ENCODE assay signal across 27 cellular contexts in genomic region chr1:165324050-165324449, GRCh38. TPM values are rescaled to one million over a fixed set of nuclear protein-coding genes. Genes with fewer than 3 reads are reported as not detected.
DNase-seq lines count a peak whose midpoint lies in the region; ATAC-seq, FAIRE-seq and TF ChIP-seq lines count a peak whose summit lies in the region.
"Had no signal": no experiment of that assay in that cellular context is flagged by ENCODE, and none has a peak within 500 bp of the region (broad histone marks: within the 10 kb centered on the region; RNA-seq: fewer than 3 reads in every experiment).

No MANE protein-coding gene starts in this region.

- CTCF ChIA-PET in HepG2 (lab: Yijun Ruan, JAX; ENCODE audit: low intra/inter-chr PET ratio, low total read pairs): no interaction called here

- no peak overlapping the region for H3K4me3 Mint-ChIP-seq in osteocyte (ENCODE audit: unreplicated experiment)
- H3K4me3 Mint-ChIP-seq in neural progenitor cell: no peak overlapping the region
- H3K4me3 Mint-ChIP-seq: CD14-positive monocyte; CD4-positive, alpha-beta memory T cell; CD4-positive, CD25-positive, alpha-beta regulatory T cell; CD8-positive, alpha-beta memory T cell had no signal

- H3K4me1 ChIP-seq in HepG2 (ENCODE audit: insufficient read depth, low read length) (peaks cover 16% of the 10 kb centered on the region), right lobe of liver (no peaks in the 10 kb centered on the region), esophagus muscularis mucosa (no peaks in the 10 kb centered on the region), thyroid gland (no peaks in the 10 kb centered on the region), neural progenitor cell (peaks cover 26% of the 10 kb centered on the region)
- H3K4me1 ChIP-seq: BE2C had no signal

- no peak for ATAC-seq in HepG2
- ATAC-seq in right lobe of liver: no peak
- no peak for ATAC-seq in HG03108 (IDR thresholded peaks at IDR 0.05; ENCODE audit: unreplicated experiment)

- H3K4me2 ChIP-seq in HepG2 (ENCODE audit: low read depth, low read length): 0 out of 2 replicates have a peak overlapping the region, but pooled peaks have one; percentile 13
- H3K4me2 ChIP-seq in neural progenitor cell: no peak overlapping the region
- H3K4me2 ChIP-seq: BLaER1 had no signal

- no peak overlapping the region for H3K4me3 ChIP-seq in HepG2 (replicated peaks in 1 of 3; ENCODE audit: insufficient read depth in 1 of 3, low read depth in 2 of 3, low read length in 3 of 3)
- no peak overlapping the region for H3K4me3 ChIP-seq in right lobe of liver
- H3K4me3 ChIP-seq in esophagus muscularis mucosa: no peak overlapping the region
- H3K4me3 ChIP-seq in thyroid gland (replicated peaks in 1 of 3): no peak overlapping the region
- no peak overlapping the region for H3K4me3 ChIP-seq in neural progenitor cell
- H3K4me3 ChIP-seq: BLaER1 had no signal

- TF ChIP-seq EP300 in HepG2 (IDR thresholded peaks at IDR 0.05; ENCODE audit: low read depth in 2 of 2, low read length in 2 of 2): no peak
- no peak for TF ChIP-seq EP300 in HepG2 (CRISPR knock-in tag; IDR thresholded peaks at IDR 0.05; ENCODE audit: borderline replicate concordance)
- no peak for TF ChIP-seq EP300 in esophagus muscularis mucosa (IDR thresholded peaks at IDR 0.05)

- no peaks in the 10 kb centered on the region for H3K9me3 ChIP-seq in HepG2 (ENCODE audit: low read length)
- H3K9me3 ChIP-seq in right lobe of liver: no peaks in the 10 kb centered on the region
- H3K9me3 ChIP-seq in esophagus muscularis mucosa: no peaks in the 10 kb centered on the region
- H3K9me3 ChIP-seq in thyroid gland: no peaks in the 10 kb centered on the region
- H3K9me3 ChIP-seq in neural progenitor cell (ENCODE audit: low read depth): no peaks in the 10 kb centered on the region
- H3K9me3 ChIP-seq: BE2C, BLaER1 had no signal

- intact Hi-C loops in HepG2 (cut with micrococcal nuclease; ENCODE audit: unreplicated experiment) (no loop called here), right lobe of liver (cut with DNase I) (no loop called here), esophagus muscularis mucosa (cut with DNase I) (no loop called here), thyroid gland (cut with DNase I) (no loop called here)

- no peak for TF ChIP-seq RAD21 in HepG2 (CRISPR knock-in tag; IDR thresholded peaks at IDR 0.05)

- H3K9me3 Mint-ChIP-seq in osteocyte (ENCODE audit: unreplicated experiment) (no peaks in the 10 kb centered on the region), neural progenitor cell (peaks cover 6% of the 10 kb centered on the region)

- in situ Hi-C loops in HepG2 (cut with HindIII; ENCODE audit: extremely low pct_ligation_motif_present, low pct_unique_long_range_greater_than_20kb): no loop called here

- H3K27me3 ChIP-seq in HepG2 (ENCODE audit: control insufficient read depth in 1 of 2, insufficient read depth in 2 of 2, low read length in 2 of 2) (no peaks in the 10 kb centered on the region), right lobe of liver (no peaks in the 10 kb centered on the region), esophagus muscularis mucosa (peaks cover 0 to 30% (median 0%) of the 10 kb centered on the region in 4 donors), thyroid gland (no peaks in the 10 kb centered on the region), neural progenitor cell (no peaks in the 10 kb centered on the region)
- H3K27me3 ChIP-seq: BE2C, BLaER1 had no signal

- WGBS in HepG2 (ENCODE audit: low lambda C conversion rate): 2% methylated on average over 3 of the region's 5 CpGs
- 59% methylated on average over 5 of the region's 5 CpGs for whole genome bisulfite sequencing in right lobe of liver (ENCODE audit: insufficient coverage, low coverage, low lambda C conversion rate, missing lambda C conversion rate)
- 45% methylated on average over 3 of the region's 5 CpGs for WGBS in esophagus muscularis mucosa
- WGBS in thyroid gland, 2 donors: 31 to 40% methylated on average over 5 of the region's 5 CpGs

- H3K27me3 Mint-ChIP-seq in osteocyte (ENCODE audit: unreplicated experiment) (peaks cover 4% of the 10 kb centered on the region), neural progenitor cell (ENCODE audit: insufficient read depth, low read depth) (peaks cover 10% of the 10 kb centered on the region)

- H3K36me3 Mint-ChIP-seq in osteocyte (ENCODE audit: unreplicated experiment): no peaks in the 10 kb centered on the region
- H3K36me3 Mint-ChIP-seq in neural progenitor cell: peaks cover 2% of the 10 kb centered on the region
- H3K36me3 Mint-ChIP-seq: CD14-positive monocyte; CD4-positive, alpha-beta memory T cell; CD4-positive, CD25-positive, alpha-beta regulatory T cell; CD8-positive, alpha-beta memory T cell had no signal

- POLR2A ChIA-PET in HepG2 (lab: Yijun Ruan, JAX): no interaction called here

- no peak for TF ChIP-seq POLR2A in HepG2 (IDR thresholded peaks at IDR 0.05; ENCODE audit: insufficient read depth in 1 of 2, low read depth in 2 of 2, low read length in 2 of 2)
- TF ChIP-seq POLR2A in right lobe of liver (IDR thresholded peaks at IDR 0.05): no peak
- TF ChIP-seq POLR2A in esophagus muscularis mucosa (IDR thresholded peaks at IDR 0.05; ENCODE audit: low read depth): no peak
- no peak for TF ChIP-seq POLR2A in thyroid gland (IDR thresholded peaks at IDR 0.05)

- no peak for DNase-seq in HepG2 (ENCODE audit: low spot score)
- no peak for DNase-seq in right lobe of liver
- DNase-seq in esophagus muscularis mucosa (ENCODE audit: extremely low spot score): peak; percentile 62
- peak; percentile 30 for DNase-seq in osteocyte (ENCODE audit: extremely low spot score, unreplicated experiment)
- no peak for DNase-seq in thyroid gland
- DNase-seq in neural progenitor cell (ENCODE audit: low spot score): no peak
- DNase-seq: 8988T; ACHN; BE2C; C1 segment of cervical spinal cord; Calu3; CD4-positive, alpha-beta memory T cell; CD4-positive, CD25-positive, alpha-beta regulatory T cell; CD8-positive, alpha-beta memory T cell; COR-L47; DMS79 treated with DMSO at 0.1 percent for 48 hours; GF-D8 had no signal

- H3K79me2 ChIP-seq in HepG2 (ENCODE audit: insufficient read depth, low read length) (no peaks in the 10 kb centered on the region), neural progenitor cell (ENCODE audit: low read depth) (no peaks in the 10 kb centered on the region)

- no TSS peak for BruUV-seq in HepG2 (replicated peaks; lab: Mats Ljungman, UMichigan)

- H3K27ac ChIP-seq in HepG2 (ENCODE audit: extremely low read length, insufficient read depth, low read length): no peak overlapping the region
- no peak overlapping the region for H3K27ac ChIP-seq in right lobe of liver
- H3K27ac ChIP-seq in VCaP: peak overlapping the region; percentile 15; the same call in 1 of the 2 replicates
- no peak overlapping the region for H3K27ac ChIP-seq in esophagus muscularis mucosa (replicated peaks in 1 of 4)
- no peak overlapping the region for H3K27ac ChIP-seq in thyroid gland
- no peak overlapping the region for H3K27ac ChIP-seq in neural progenitor cell
- H3K27ac ChIP-seq: BLaER1 had no signal

- no peaks in the 10 kb centered on the region for H4K20me1 ChIP-seq in HepG2 (ENCODE audit: insufficient read depth, low read length)
- H4K20me1 ChIP-seq in neural progenitor cell (ENCODE audit: low read depth): no peaks in the 10 kb centered on the region
- H4K20me1 ChIP-seq: BLaER1 had no signal

- no peak overlapping the region for H3K27ac Mint-ChIP-seq in osteocyte (ENCODE audit: unreplicated experiment)
- H3K27ac Mint-ChIP-seq in neural progenitor cell: no peak overlapping the region
- H3K27ac Mint-ChIP-seq: CD4-positive, alpha-beta memory T cell; CD4-positive, CD25-positive, alpha-beta regulatory T cell; CD8-positive, alpha-beta memory T cell had no signal

- H2AFZ ChIP-seq in HepG2 (ENCODE audit: low read length) (no peak overlapping the region), neural progenitor cell (replicated peaks) (no peak overlapping the region)

- H3K4me1 Mint-ChIP-seq in osteocyte (ENCODE audit: unreplicated experiment) (no peaks in the 10 kb centered on the region), neural progenitor cell (peaks cover 42% of the 10 kb centered on the region)
- H3K4me1 Mint-ChIP-seq: CD14-positive monocyte; CD4-positive, alpha-beta memory T cell; CD4-positive, CD25-positive, alpha-beta regulatory T cell; CD8-positive, alpha-beta memory T cell had no signal

- peaks cover 5% of the 10 kb centered on the region for H3F3A ChIP-seq in neural progenitor cell (ENCODE audit: low read depth)

- H3K36me3 ChIP-seq in HepG2 (replicated peaks in 1 of 2; ENCODE audit: control insufficient read depth in 1 of 2, insufficient read depth in 2 of 2, low read length in 2 of 2) (no peaks in the 10 kb centered on the region), right lobe of liver (no peaks in the 10 kb centered on the region), esophagus muscularis mucosa (no peaks in the 10 kb centered on the region), thyroid gland (no peaks in the 10 kb centered on the region), neural progenitor cell (no peaks in the 10 kb centered on the region)
- H3K36me3 ChIP-seq: BE2C, BLaER1 had no signal

- no peak overlapping the region for H3K9ac ChIP-seq in HepG2 (ENCODE audit: insufficient read depth, low read depth, low read length)
- no peak overlapping the region for H3K9ac ChIP-seq in neural progenitor cell
- H3K9ac ChIP-seq: BLaER1 had no signal

- FAIRE-seq in HepG2 (lab: Jason Lieb, UNC): no peak
- FAIRE-seq: A204.1, G401.6, GM12891, GM19239 had no signal

- no peak for TF ChIP-seq CTCF in HepG2 (CRISPR knock-in tag; IDR thresholded peaks at IDR 0.05)
- TF ChIP-seq CTCF in right lobe of liver (IDR thresholded peaks at IDR 0.05): no peak
- no peak for TF ChIP-seq CTCF in VCaP (conservative IDR thresholded peaks at IDR 0.05)
- TF ChIP-seq CTCF in esophagus muscularis mucosa (IDR thresholded peaks at IDR 0.05): no peak
- no peak for TF ChIP-seq CTCF in osteocyte (IDR thresholded peaks at IDR 0.05)
- TF ChIP-seq CTCF in thyroid gland (IDR thresholded peaks at IDR 0.05): no peak
- no peak for TF ChIP-seq CTCF in neural progenitor cell (IDR thresholded peaks at IDR 0.05)

RNA-seq across cellular contexts. Expression of gene LMX1A, which starts 32.5 kb away (rescaled TPM):
- total RNA-seq in HepG2 (2016; rRNA removed; fragmentation: Illumina TruSeq; extraction: Trizol) (0.07 TPM in 1 of 2 replicates, not detected in the other), right lobe of liver (under 1 TPM in 1 of 6 experiments, not detected in 5; 0.14 TPM), esophagus muscularis mucosa (under 1 TPM in 3 of 4 donors, not detected in 1; 0.32 to 0.98 (median 0.33) TPM), osteocyte (not detected in 2 replicates), thyroid gland (under 1 TPM in 2 of 4 donors, not detected in 2; 0.29 to 0.33 TPM), neural progenitor cell (ENCODE audit: low replicate concordance) (6.6 and 8.7 TPM in 2 replicates)
- total RNA-seq in HepG2 (2016; cell fraction: cytosol; rRNA removed; fragmentation: Illumina TruSeq; extraction: Trizol; ENCODE audit: low read depth): not detected in 2 replicates
- 0.04 TPM in 1 of 2 replicates, not detected in the other for total RNA-seq in HepG2 (2016; cell fraction: insoluble cytoplasmic fraction; rRNA removed; fragmentation: Illumina TruSeq; extraction: Trizol)
- not detected in 2 replicates for total RNA-seq in HepG2 (2016; cell fraction: membrane; rRNA removed; fragmentation: Illumina TruSeq; extraction: Trizol)
- not detected in 2 replicates for total RNA-seq in HepG2 (2016; cell fraction: nucleus; rRNA removed; fragmentation: Illumina TruSeq; extraction: Trizol)
- polyA plus RNA-seq in HepG2 (2011; rRNA removed): not detected in 2 replicates
- not detected in 2 replicates for polyA plus RNA-seq in HepG2 (2011; cell fraction: cytosol; rRNA removed)
- not detected in 2 replicates for polyA plus RNA-seq in HepG2 (2011; cell fraction: nucleus; rRNA removed)
- not detected in 2 replicates for polyA plus RNA-seq in HepG2 (2012)
- polyA plus RNA-seq in HepG2 (2016; cell fraction: cytosol; fragmentation: Illumina TruSeq; extraction: Trizol; ENCODE audit: low read depth): not detected in 2 replicates
- polyA plus RNA-seq in HepG2 (2016; cell fraction: insoluble cytoplasmic fraction; fragmentation: Illumina TruSeq; extraction: Trizol; ENCODE audit: low read depth): not detected in 2 replicates
- not detected in 2 replicates for polyA plus RNA-seq in HepG2 (2016; cell fraction: membrane; fragmentation: Illumina TruSeq; extraction: Trizol; ENCODE audit: low read depth)
- not detected in 2 replicates for polyA plus RNA-seq in HepG2 (2016; cell fraction: nucleus; fragmentation: Illumina TruSeq; extraction: Trizol; ENCODE audit: insufficient read depth, low read depth)
- not detected in 2 replicates for polyA minus RNA-seq in HepG2 (2011; rRNA and poly(A)+ RNA removed; ENCODE audit: low replicate concordance)
- polyA minus RNA-seq in HepG2 (2011; cell fraction: cytosol; rRNA and poly(A)+ RNA removed): not detected in 2 replicates
- not detected in 2 replicates for polyA minus RNA-seq in HepG2 (2011; cell fraction: nucleus; rRNA and poly(A)+ RNA removed)
- total RNA-seq: A673; Calu3; CD4-positive, alpha-beta memory T cell; CD4-positive, CD25-positive, alpha-beta regulatory T cell; CD8-positive, alpha-beta memory T cell had no signal
- polyA plus RNA-seq: AG04450; CD14-positive monocyte; CD4-positive, alpha-beta memory T cell; CD4-positive, CD25-positive, alpha-beta regulatory T cell; CD8-positive, alpha-beta memory T cell had no signal

Comparison
In these comparisons a context has a peak if more than half of its experiments do, and no peak if none do; other contexts are left out.
1. DNase-seq: peak in esophagus muscularis mucosa (single experiment) and osteocyte (single experiment); none in HepG2 (single experiment), right lobe of liver (0 of 3), thyroid gland (0 of 2) and neural progenitor cell (single experiment).